In the genomic region with DNA sequence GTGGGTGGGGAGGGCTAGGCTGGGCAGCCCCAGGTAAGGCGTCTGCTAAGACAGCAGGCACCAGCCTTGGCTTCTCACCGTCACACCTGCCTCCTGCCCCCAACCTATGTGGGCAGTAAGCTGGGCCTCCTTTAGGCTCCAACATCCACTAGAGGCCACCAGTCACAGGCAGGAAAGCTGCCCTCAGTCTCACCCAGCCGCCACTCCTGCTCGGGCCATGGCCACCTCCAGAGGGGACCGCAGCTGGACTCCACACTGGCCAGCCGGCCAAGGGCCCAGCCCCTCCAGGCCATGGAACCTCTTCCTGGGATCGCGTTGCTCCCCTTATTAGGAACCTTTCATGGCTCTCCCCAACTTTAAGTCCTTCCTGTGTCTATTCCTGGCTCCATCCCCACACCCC, we compare ENCODE assay signal across 9 cellular contexts.
DNase-seq lines count a peak whose midpoint lies in the region; ATAC-seq and TF ChIP-seq lines count a peak whose summit lies in the region.
"Had no signal": no experiment of that assay in that cellular context is flagged by ENCODE, and none has a peak within 500 bp of the region (broad histone marks: within the 10 kb centered on the region; RNA-seq: fewer than 3 reads in every experiment).

No MANE protein-coding gene starts in this region.

- no peaks in the 10 kb centered on the region for H3K27me3 Mint-ChIP-seq in activated CD8-positive, alpha-beta T cell treated with anti-CD3 and anti-CD28 coated beads for 36 hours
- peaks cover 0 to 12% (median 2%) of the 10 kb centered on the region in 3 donors for H3K27me3 Mint-ChIP-seq in immature natural killer cell (ENCODE audit: low read depth in 3 of 3)
- no peaks in the 10 kb centered on the region for H3K27me3 Mint-ChIP-seq in stimulated activated memory B cell treated with anti-CD40 and anti-IgM and Interleukin-4, amounts not matched to agents 10 μg/mL and 1 μg/mL and 100 μg/mL, for 72 hours

- H3K4me1 ChIP-seq in skeletal muscle tissue (ENCODE audit: control insufficient read depth in 3 of 3, insufficient read depth in 3 of 3, low read length in 3 of 3), result peaks cover 74 to 85% (median 76%) of the 10 kb centered on the region in 3 donors

- intact Hi-C loops in activated CD8-positive, alpha-beta T cell treated with anti-CD3 and anti-CD28 coated beads for 36 hours (cut with micrococcal nuclease), result no loop called here

- CTCF ChIA-PET in activated CD8-positive, alpha-beta T cell treated with anti-CD3 and anti-CD28 coated beads for 36 hours (lab: Charles Lee), result no interaction called here
- CTCF ChIA-PET in GM10248 (lab: Yijun Ruan, JAX), result interaction anchor here (0.7 kb wide), 1 partner anchor 13 kb away, joined by 3 read pairs; no protein-coding TSS in a partner anchor

- H3K9ac ChIP-seq in skeletal muscle tissue (ENCODE audit: low read depth in 1 of 3, low read length in 3 of 3), result peak overlapping the region in 2 of 3 donors; percentile 65 to 82

- H3K27me3 ChIP-seq in H7 (ENCODE audit: control insufficient read depth, insufficient read depth, low read length) (no peaks in the 10 kb centered on the region), skeletal muscle tissue (ENCODE audit: control insufficient read depth in 3 of 3, insufficient read depth in 3 of 3, low read length in 3 of 3) (no peaks in the 10 kb centered on the region)

- H3K4me3 ChIP-seq in H7 (ENCODE audit: insufficient read depth, low read depth, low read length), result no peak overlapping the region
- no peak overlapping the region for H3K4me3 ChIP-seq in skeletal muscle tissue (ENCODE audit: low read length in 3 of 3)

- POLR2A ChIA-PET in activated CD8-positive, alpha-beta T cell treated with anti-CD3 and anti-CD28 coated beads for 36 hours (lab: Charles Lee), result interaction anchor here (1.3 kb wide), 1 partner anchor 212 kb away, joined by 4 read pairs; no protein-coding TSS in a partner anchor
- POLR2A ChIA-PET in GM10248 (lab: Yijun Ruan, JAX), result no interaction called here

- TF ChIP-seq CTCF in activated CD8-positive, alpha-beta T cell treated with anti-CD3 and anti-CD28 coated beads for 36 hours (IDR thresholded peaks at IDR 0.05), result no peak
- TF ChIP-seq CTCF in GM10248 (IDR thresholded peaks at IDR 0.05; ENCODE audit: control extremely low read depth, extremely low read depth, low read depth, missing control alignments), result no peak

- ATAC-seq in activated CD8-positive, alpha-beta T cell treated with anti-CD3 and anti-CD28 coated beads for 36 hours, result no peak
- ATAC-seq in GM18907 (IDR thresholded peaks at IDR 0.05; ENCODE audit: unreplicated experiment), result no peak
- no peak for ATAC-seq in HG02884 (IDR thresholded peaks at IDR 0.05; ENCODE audit: unreplicated experiment)
- ATAC-seq in stimulated activated memory B cell treated with anti-CD40 and anti-IgM and Interleukin-4, amounts not matched to agents 10 μg/mL and 1 μg/mL and 100 μg/mL, for 72 hours, result no peak

- H3K4me3 Mint-ChIP-seq in activated CD8-positive, alpha-beta T cell treated with anti-CD3 and anti-CD28 coated beads for 36 hours, result no peak overlapping the region
- no peak overlapping the region for H3K4me3 Mint-ChIP-seq in immature natural killer cell
- H3K4me3 Mint-ChIP-seq in stimulated activated memory B cell treated with anti-CD40 and anti-IgM and Interleukin-4, amounts not matched to agents 10 μg/mL and 1 μg/mL and 100 μg/mL, for 72 hours, result no peak overlapping the region

- DNase-seq in H7, result peak; percentile 76
- DNase-seq in activated CD8-positive, alpha-beta T cell treated with anti-CD3 and anti-CD28 coated beads for 36 hours, result no peak
- DNase-seq in immature natural killer cell, result no peak
- no peak for DNase-seq in GM10248 (ENCODE audit: extremely low spot score)
- DNase-seq: NCI-H1930 had no signal

- H3K27ac ChIP-seq in skeletal muscle tissue (ENCODE audit: low read depth, low read length), result peak overlapping the region; percentile 93

- peaks cover 4% of the 10 kb centered on the region for H3K36me3 ChIP-seq in H7 (replicated peaks; ENCODE audit: control insufficient read depth, insufficient read depth, low read length)
- H3K36me3 ChIP-seq in skeletal muscle tissue (ENCODE audit: control insufficient read depth in 3 of 3, insufficient read depth in 3 of 3, low read length in 3 of 3), result peaks cover 0 to under 1% (median 0%) of the 10 kb centered on the region in 3 donors

- no peaks in the 10 kb centered on the region for H3K9me3 ChIP-seq in skeletal muscle tissue (ENCODE audit: control insufficient read depth in 3 of 3, low read length in 3 of 3)

- no peaks in the 10 kb centered on the region for H3K9me3 Mint-ChIP-seq in activated CD8-positive, alpha-beta T cell treated with anti-CD3 and anti-CD28 coated beads for 36 hours
- H3K9me3 Mint-ChIP-seq in immature natural killer cell, result no peaks in the 10 kb centered on the region
- no peaks in the 10 kb centered on the region for H3K9me3 Mint-ChIP-seq in stimulated activated memory B cell treated with anti-CD40 and anti-IgM and Interleukin-4, amounts not matched to agents 10 μg/mL and 1 μg/mL and 100 μg/mL, for 72 hours

- peaks cover 45% of the 10 kb centered on the region for H3K4me1 Mint-ChIP-seq in activated CD8-positive, alpha-beta T cell treated with anti-CD3 and anti-CD28 coated beads for 36 hours (ENCODE audit: low read depth)
- peaks cover 60 to 75% of the 10 kb centered on the region in 2 donors for H3K4me1 Mint-ChIP-seq in immature natural killer cell
- H3K4me1 Mint-ChIP-seq in stimulated activated memory B cell treated with anti-CD40 and anti-IgM and Interleukin-4, amounts not matched to agents 10 μg/mL and 1 μg/mL and 100 μg/mL, for 72 hours, result peaks cover 7% of the 10 kb centered on the region

- peak overlapping the region; percentile 55 for H3K27ac Mint-ChIP-seq in activated CD8-positive, alpha-beta T cell treated with anti-CD3 and anti-CD28 coated beads for 36 hours
- H3K27ac Mint-ChIP-seq in immature natural killer cell, result peak overlapping the region in 5 of 6 donors; percentile 16 to 80 (median 30)
- H3K27ac Mint-ChIP-seq in stimulated activated memory B cell treated with anti-CD40 and anti-IgM and Interleukin-4, amounts not matched to agents 10 μg/mL and 1 μg/mL and 100 μg/mL, for 72 hours, result no peak overlapping the region

- H3K36me3 Mint-ChIP-seq in activated CD8-positive, alpha-beta T cell treated with anti-CD3 and anti-CD28 coated beads for 36 hours (ENCODE audit: low read depth), result peaks cover 4% of the 10 kb centered on the region
- peaks cover 0 to 3% (median 0%) of the 10 kb centered on the region in 3 donors for H3K36me3 Mint-ChIP-seq in immature natural killer cell
- H3K36me3 Mint-ChIP-seq in stimulated activated memory B cell treated with anti-CD40 and anti-IgM and Interleukin-4, amounts not matched to agents 10 μg/mL and 1 μg/mL and 100 μg/mL, for 72 hours, result peaks cover 5% of the 10 kb centered on the region
